10 cellular contexts compared by ENCODE assay signal in the genomic region with DNA sequence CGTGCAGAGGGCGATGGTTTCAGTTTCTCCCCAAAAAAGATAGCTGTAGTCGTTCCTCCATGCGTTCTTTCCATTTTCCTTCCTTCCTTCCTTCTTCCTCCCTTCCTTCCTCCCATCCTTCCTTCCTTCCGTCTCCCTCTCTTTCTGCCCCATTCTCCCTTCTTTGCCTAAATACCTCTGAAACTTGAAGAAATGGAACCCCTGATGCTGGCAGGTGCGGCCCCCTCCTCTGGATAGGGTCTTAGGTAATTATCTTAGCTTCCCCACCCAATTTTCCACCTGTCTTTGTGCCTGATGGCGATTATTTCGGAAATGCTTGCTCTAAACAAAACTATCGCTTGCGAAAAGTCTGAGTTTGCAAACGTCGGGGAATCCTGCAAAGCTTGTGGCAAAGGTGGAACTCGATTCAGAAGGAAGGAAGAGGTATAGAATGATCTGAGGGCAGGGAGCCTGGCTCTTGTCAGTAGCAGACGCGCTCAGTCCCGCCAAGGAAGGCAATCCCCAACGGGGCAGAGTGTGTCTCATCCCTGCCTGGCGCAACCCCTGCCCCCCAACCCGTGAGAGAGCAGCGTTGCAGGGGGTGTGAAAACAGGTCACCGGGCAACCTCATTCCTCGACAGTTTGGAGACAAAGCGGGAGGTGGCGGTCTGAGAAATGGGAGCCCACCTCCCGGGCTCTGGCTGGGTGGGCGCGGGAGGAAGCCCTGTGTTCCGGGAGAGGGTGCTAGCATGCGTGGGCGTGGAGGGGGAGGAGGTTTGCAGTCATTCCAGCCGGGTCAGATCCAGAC. TPM values are rescaled to one million over a fixed set of nuclear protein-coding genes. Genes with fewer than 3 reads are reported as not detected.
DNase-seq lines count a peak whose midpoint lies in the region; TF ChIP-seq lines count a peak whose summit lies in the region.
"Had no signal": no experiment of that assay in that cellular context is flagged by ENCODE, and none has a peak within 500 bp of the region (broad histone marks: within the 10 kb centered on the region; RNA-seq: fewer than 3 reads in every experiment).

No MANE protein-coding gene starts in this region.

- no peak overlapping the region for H2AFZ ChIP-seq in KMS-11 (ENCODE audit: low read depth)

- H3K27ac Mint-ChIP-seq in activated T-helper 2 cell treated with anti-CD3 and anti-CD28 coated beads, Interferon-gamma antibody, Interleukin-2, Interleukin-4, amounts not matched to agents 10 μg/mL and 5 μg/mL and 100 μg/mL, durations not matched to agents 14 hours and 24 hours and 36 hours, result peak overlapping the region; percentile 53
- H3K27ac Mint-ChIP-seq in neural crest cell (ENCODE audit: unreplicated experiment), result no peak overlapping the region

- H3K9me3 Mint-ChIP-seq in activated T-helper 2 cell treated with anti-CD3 and anti-CD28 coated beads, Interferon-gamma antibody, Interleukin-2, Interleukin-4, amounts not matched to agents 10 μg/mL and 5 μg/mL and 100 μg/mL, durations not matched to agents 14 hours and 24 hours and 36 hours, result peaks cover 8% of the 10 kb centered on the region
- no peaks in the 10 kb centered on the region for H3K9me3 Mint-ChIP-seq in neural crest cell

- DNase-seq in NCI-H82 (lab: John Stamatoyannopoulos, UW) (peak; percentile 27), NCI-H82 treated with DMSO at 0.1 percent for 48 hours (lab: John Stamatoyannopoulos, UW; ENCODE audit: unreplicated experiment) (no peak), neural crest cell (ENCODE audit: low read depth, low spot score) (no peak), SIG-M5 treated with dmso at 0.1 percent for 504 hours (lab: John Stamatoyannopoulos, UW; ENCODE audit: unreplicated experiment) (no peak), dermis blood vessel endothelial cell (no peak), globus pallidus (ENCODE audit: low spot score) (no peak)
- DNase-seq in activated T-helper 2 cell treated with anti-CD3 and anti-CD28 coated beads, Interferon-gamma antibody, Interleukin-2, Interleukin-4, amounts not matched to agents 10 μg/mL and 5 μg/mL and 100 μg/mL, durations not matched to agents 14 hours and 24 hours and 36 hours (ENCODE audit: low spot score), result no peak
- DNase-seq: T-helper 9 cell had no signal

- TF ChIP-seq CTCF in KMS-11 (conservative IDR thresholded peaks at IDR 0.05; ENCODE audit: low read depth, low read length) (no peak), neural crest cell (conservative IDR thresholded peaks at IDR 0.05) (no peak)

- H3K4me2 ChIP-seq in KMS-11, result peak overlapping the region; percentile 79; the same call in 1 of the 2 replicates

- H3K9ac ChIP-seq in KMS-11, result no peak overlapping the region

- H3K36me3 ChIP-seq in KMS-11 (ENCODE audit: insufficient read depth), result no peaks in the 10 kb centered on the region
- H3K36me3 ChIP-seq: prostate gland had no signal

- H3K4me1 Mint-ChIP-seq in activated T-helper 2 cell treated with anti-CD3 and anti-CD28 coated beads, Interferon-gamma antibody, Interleukin-2, Interleukin-4, amounts not matched to agents 10 μg/mL and 5 μg/mL and 100 μg/mL, durations not matched to agents 14 hours and 24 hours and 36 hours (ENCODE audit: low read depth), result peaks cover 26% of the 10 kb centered on the region
- peaks cover 42% of the 10 kb centered on the region for H3K4me1 Mint-ChIP-seq in neural crest cell

- no peaks in the 10 kb centered on the region for H3K79me2 ChIP-seq in KMS-11 (ENCODE audit: insufficient read depth, low read depth)

- peaks cover 43% of the 10 kb centered on the region for H3K4me1 ChIP-seq in KMS-11 (ENCODE audit: low read depth, poor library complexity, severe bottlenecking)

- peak overlapping the region; percentile 27 for H3K4me3 Mint-ChIP-seq in activated T-helper 2 cell treated with anti-CD3 and anti-CD28 coated beads, Interferon-gamma antibody, Interleukin-2, Interleukin-4, amounts not matched to agents 10 μg/mL and 5 μg/mL and 100 μg/mL, durations not matched to agents 14 hours and 24 hours and 36 hours (ENCODE audit: low read depth)
- peak overlapping the region; percentile 87 for H3K4me3 Mint-ChIP-seq in neural crest cell

- intact Hi-C loops in activated T-helper 2 cell treated with anti-CD3 and anti-CD28 coated beads, Interferon-gamma antibody, Interleukin-2, Interleukin-4, amounts not matched to agents 10 μg/mL and 5 μg/mL and 100 μg/mL, durations not matched to agents 14 hours and 24 hours and 36 hours (cut with micrococcal nuclease), result loop anchor here (5.0 kb wide), 3 partner anchors 52 to 1598 kb away; a partner anchor contains a TSS

- H3K27me3 ChIP-seq in KMS-11 (ENCODE audit: insufficient read depth, low read depth), result peaks cover 70% of the 10 kb centered on the region

- no peaks in the 10 kb centered on the region for H4K20me1 ChIP-seq in KMS-11 (ENCODE audit: insufficient read depth)

- peaks cover 15% of the 10 kb centered on the region for H3K36me3 Mint-ChIP-seq in activated T-helper 2 cell treated with anti-CD3 and anti-CD28 coated beads, Interferon-gamma antibody, Interleukin-2, Interleukin-4, amounts not matched to agents 10 μg/mL and 5 μg/mL and 100 μg/mL, durations not matched to agents 14 hours and 24 hours and 36 hours (ENCODE audit: low read depth)
- H3K36me3 Mint-ChIP-seq in neural crest cell (ENCODE audit: low read depth), result peaks cover 5% of the 10 kb centered on the region

- H3K4me3 ChIP-seq in KMS-11 (IDR thresholded peaks at IDR 0.05; ENCODE audit: insufficient read depth, low read depth, low read length), result no peak overlapping the region
- H3K4me3 ChIP-seq: prostate gland had no signal

- no peak overlapping the region for H3K27ac ChIP-seq in KMS-11
- H3K27ac ChIP-seq: prostate gland had no signal

- peaks cover 41% of the 10 kb centered on the region for H3K27me3 Mint-ChIP-seq in activated T-helper 2 cell treated with anti-CD3 and anti-CD28 coated beads, Interferon-gamma antibody, Interleukin-2, Interleukin-4, amounts not matched to agents 10 μg/mL and 5 μg/mL and 100 μg/mL, durations not matched to agents 14 hours and 24 hours and 36 hours (ENCODE audit: low read depth)
- peaks cover 85% of the 10 kb centered on the region for H3K27me3 Mint-ChIP-seq in neural crest cell (ENCODE audit: low read depth)

RNA-seq across cellular contexts. Expression of a gene that starts 2.9 kb away (rescaled TPM):
- 8.6 and 9.9 TPM in 2 replicates for total RNA-seq in activated T-helper 2 cell treated with anti-CD3 and anti-CD28 coated beads, Interferon-gamma antibody, Interleukin-2, Interleukin-4, amounts not matched to agents 10 μg/mL and 5 μg/mL and 100 μg/mL, durations not matched to agents 14 hours and 24 hours and 36 hours
- total RNA-seq in neural crest cell (16.5 and 19.2 TPM in 2 replicates), dermis blood vessel endothelial cell (2.7 and 5.1 TPM in 2 replicates)

RNA-seq across cellular contexts. Expression of a gene that starts 21.8 kb away (rescaled TPM):
- total RNA-seq in activated T-helper 2 cell treated with anti-CD3 and anti-CD28 coated beads, Interferon-gamma antibody, Interleukin-2, Interleukin-4, amounts not matched to agents 10 μg/mL and 5 μg/mL and 100 μg/mL, durations not matched to agents 14 hours and 24 hours and 36 hours, result 9.7 and 11.2 TPM in 2 replicates
- total RNA-seq in neural crest cell (95.4 and 101 TPM in 2 replicates), dermis blood vessel endothelial cell (12.9 and 14.1 TPM in 2 replicates)

RNA-seq across cellular contexts. Expression of a gene that starts 39.5 kb away (rescaled TPM):
- total RNA-seq in activated T-helper 2 cell treated with anti-CD3 and anti-CD28 coated beads, Interferon-gamma antibody, Interleukin-2, Interleukin-4, amounts not matched to agents 10 μg/mL and 5 μg/mL and 100 μg/mL, durations not matched to agents 14 hours and 24 hours and 36 hours, result 18.5 and 25.0 TPM in 2 replicates
- total RNA-seq in neural crest cell (19.1 and 21.0 TPM in 2 replicates), dermis blood vessel endothelial cell (11.1 and 13.5 TPM in 2 replicates)
